ENCODE assay signal across 32 cellular contexts in genomic region chr2:150885774-150886386, GRCh38.
"Had no signal": no experiment of that assay in that cellular context is flagged by ENCODE, and none has a peak within 500 bp of the region (broad histone marks: within the 10 kb centered on the region; RNA-seq: fewer than 3 reads in every experiment).

No MANE protein-coding gene starts in this region.

- H3K4me1 Mint-ChIP-seq: immature natural killer cell; memory B cell; naive thymus-derived CD4-positive, alpha-beta T cell; stimulated activated memory B cell treated with anti-CD40 and anti-IgM and Interleukin-4, amounts not matched to agents 10 μg/mL and 1 μg/mL and 100 μg/mL, for 72 hours had no signal

- H3K27ac Mint-ChIP-seq: effector memory CD8-positive, alpha-beta T cell; immature natural killer cell; memory B cell; naive thymus-derived CD4-positive, alpha-beta T cell; stimulated activated memory B cell treated with anti-CD40 and anti-IgM and Interleukin-4, amounts not matched to agents 10 μg/mL and 1 μg/mL and 100 μg/mL, for 72 hours had no signal

- H3K4me1 ChIP-seq: esophagus squamous epithelium, heart right ventricle, psoas muscle, sigmoid colon, spleen, tibial nerve, upper lobe of left lung had no signal

- H3K9me3 ChIP-seq: esophagus squamous epithelium, ovary, psoas muscle, sigmoid colon, spleen, testis, upper lobe of left lung had no signal

- DNase-seq: effector memory CD8-positive, alpha-beta T cell; erythroblast; esophagus squamous epithelium; foreskin melanocyte; glutamatergic neuron; heart right ventricle; hypothalamus; immature natural killer cell; islet precursor cell; kidney glomerular epithelial cell; left colon; midbrain; naive thymus-derived CD4-positive, alpha-beta T cell; occipital lobe; ovary; posterior cingulate gyrus; psoas muscle; right cardiac atrium; sigmoid colon; spleen; stimulated activated CD4-positive, alpha-beta T cell treated with anti-CD3 and anti-CD28 coated beads, Interleukin-4, amount 100 ng/mL, for 4 hours; stimulated activated naive CD8-positive, alpha-beta T cell treated with anti-CD3 and anti-CD28 coated beads, Interleukin-15, Interleukin-2, amounts not matched to agents 100 U/mL and 50 U/mL, for 24 hours; substantia nigra; testis; upper lobe of left lung had no signal

- H3K27me3 ChIP-seq: esophagus squamous epithelium, heart right ventricle, ovary, sigmoid colon, spleen, testis, tibial nerve, upper lobe of left lung had no signal

- H3K36me3 ChIP-seq: esophagus squamous epithelium, heart right ventricle, ovary, sigmoid colon, spleen, tibial nerve, upper lobe of left lung had no signal

- H3K27me3 Mint-ChIP-seq: stimulated activated memory B cell treated with anti-CD40 and anti-IgM and Interleukin-4, amounts not matched to agents 10 μg/mL and 1 μg/mL and 100 μg/mL, for 72 hours had no signal

- ATAC-seq: effector memory CD8-positive, alpha-beta T cell; heart right ventricle; left colon; naive thymus-derived CD4-positive, alpha-beta T cell; psoas muscle; right cardiac atrium; stimulated activated memory B cell treated with anti-CD40 and anti-IgM and Interleukin-4, amounts not matched to agents 10 μg/mL and 1 μg/mL and 100 μg/mL, for 72 hours; stimulated activated naive CD8-positive, alpha-beta T cell treated with anti-CD3 and anti-CD28 coated beads, Interleukin-15, Interleukin-2, amounts not matched to agents 100 U/mL and 50 U/mL, for 24 hours had no signal

- H3K9me3 Mint-ChIP-seq: nephron had no signal

- H3K4me3 Mint-ChIP-seq: effector memory CD8-positive, alpha-beta T cell; immature natural killer cell; memory B cell; naive thymus-derived CD4-positive, alpha-beta T cell; nephron; stimulated activated memory B cell treated with anti-CD40 and anti-IgM and Interleukin-4, amounts not matched to agents 10 μg/mL and 1 μg/mL and 100 μg/mL, for 72 hours had no signal

- H3K4me3 ChIP-seq: coronary artery, esophagus squamous epithelium, heart right ventricle, lung, ovary, psoas muscle, sigmoid colon, spleen, testis, tibial nerve, upper lobe of left lung had no signal

- H3K36me3 Mint-ChIP-seq: immature natural killer cell; memory B cell; naive thymus-derived CD4-positive, alpha-beta T cell; stimulated activated memory B cell treated with anti-CD40 and anti-IgM and Interleukin-4, amounts not matched to agents 10 μg/mL and 1 μg/mL and 100 μg/mL, for 72 hours had no signal

- H3K27ac ChIP-seq: coronary artery, esophagus squamous epithelium, heart right ventricle, ovary, psoas muscle, sigmoid colon, spleen, testis, tibial nerve, upper lobe of left lung had no signal

- FAIRE-seq: urothelium cell line had no signal
